In genomic region chr13:44470623-44471562, GRCh38 we compare ENCODE assay signal across 8 cellular contexts.
A peak's percentile ranks its signal among the peaks of the same experiment; 100 is the strongest.
DNase-seq lines count a peak whose midpoint lies in the region; ATAC-seq, FAIRE-seq and TF ChIP-seq lines count a peak whose summit lies in the region.

No MANE protein-coding gene starts in this region.

- no peak overlapping the region for H3K4ac ChIP-seq in H9 (ENCODE audit: low read depth, low read length)

- H3K9ac ChIP-seq in H9 (ENCODE audit: extremely low read depth, insufficient read length, low read length), result no peak overlapping the region

- no peaks in the 10 kb centered on the region for H3K27me3 ChIP-seq in H9 (ENCODE audit: insufficient read depth, low read length)
- no peaks in the 10 kb centered on the region for H3K27me3 ChIP-seq in upper lobe of left lung

- H3K23ac ChIP-seq in H9 (ENCODE audit: insufficient read length, low read depth, low read length), result no peak overlapping the region

- peaks cover 2 to 5% (median 5%) of the 10 kb centered on the region in 3 experiments; a peak in 4 of 7 replicates for H3K36me3 Mint-ChIP-seq in H9 (ENCODE audit: insufficient read depth in 1 of 3, low read depth in 3 of 3)

- DNase-seq in A549 (ENCODE audit: low read depth in 1 of 2, low spot score in 1 of 2), result peak in 1 of 2 experiments; percentile 36
- no peak for DNase-seq in H9
- peak; percentile 59 for DNase-seq in SK-MEL-5 (ENCODE audit: low read depth, low spot score)
- DNase-seq in frontal cortex (ENCODE audit: low spot score in 2 of 2), result no peak
- no peak for DNase-seq in upper lobe of left lung
- DNase-seq in caudate nucleus (lab: John Stamatoyannopoulos, UW), result no peak
- DNase-seq in effector CD8-positive, alpha-beta T cell (lab: John Stamatoyannopoulos, UW), result no peak

- H4K5ac ChIP-seq in H9 (ENCODE audit: insufficient read length, low read depth, low read length), result no peak overlapping the region

- no peak overlapping the region for H2AK5ac ChIP-seq in H9 (ENCODE audit: insufficient read length, low read length)

- TF ChIP-seq RAD21 in A549 (conservative IDR thresholded peaks at IDR 0.05 in 1 of 2, IDR thresholded peaks at IDR 0.05 in 1 of 2), result peak; percentile 61 to 69

- peak overlapping the region; percentile 46 for H3K4me2 ChIP-seq in A549
- H3K4me2 ChIP-seq in H9 (ENCODE audit: insufficient read depth, insufficient read length, low read length), result no peak overlapping the region

- no peak overlapping the region for H2BK12ac ChIP-seq in H9 (ENCODE audit: insufficient read length, low read depth, low read length)

- no peak overlapping the region for H3T11ph ChIP-seq in H9 (ENCODE audit: low read length)

- H3K9me3 ChIP-seq in A549 (no peaks in the 10 kb centered on the region), H9 (ENCODE audit: control insufficient read depth, low read depth, low read length) (no peaks in the 10 kb centered on the region), upper lobe of left lung (no peaks in the 10 kb centered on the region)

- no peak overlapping the region for H3K4me3 Mint-ChIP-seq in H9

- H4K8ac ChIP-seq in H9 (replicated peaks; ENCODE audit: insufficient read length, low read depth, low read length), result no peak overlapping the region

- no peak overlapping the region for H2BK5ac ChIP-seq in H9 (ENCODE audit: insufficient read length, low read length)

- no peaks in the 10 kb centered on the region for H3K79me1 ChIP-seq in H9 (ENCODE audit: insufficient read depth, low read depth, low read length, poor library complexity, severe bottlenecking)

- POLR2A ChIA-PET in A549 (lab: Yijun Ruan, JAX), result no interaction called here

- H3K36me3 ChIP-seq in upper lobe of left lung, result no peaks in the 10 kb centered on the region

- in situ Hi-C loops in SK-MEL-5 (cut with HindIII; ENCODE audit: low pct_unique_long_range_greater_than_20kb, low sequenced_read_pairs), result loop anchor here (25.0 kb wide), 1 partner anchor 559 kb away; no protein-coding TSS in a partner anchor

- no peak overlapping the region for H2AFZ ChIP-seq in H9 (ENCODE audit: low read length)

- peaks cover 40% of the 10 kb centered on the region for H3K4me1 ChIP-seq in A549
- H3K4me1 ChIP-seq in H9 (ENCODE audit: insufficient read depth, low read length), result no peaks in the 10 kb centered on the region
- H3K4me1 ChIP-seq in upper lobe of left lung, result peaks cover 0 to 10% (median 6%) of the 10 kb centered on the region in 4 donors

- H3K4me3 ChIP-seq in A549 (no peak overlapping the region), upper lobe of left lung (no peak overlapping the region)

- no peaks in the 10 kb centered on the region for H3K9me3 Mint-ChIP-seq in H9

- H2BK120ac ChIP-seq in H9 (ENCODE audit: low read depth, low read length, poor library complexity, severe bottlenecking), result no peak overlapping the region

- H2BK20ac ChIP-seq in H9 (ENCODE audit: low read depth, low read length, poor library complexity, severe bottlenecking), result no peak overlapping the region

- no peak overlapping the region for H4K91ac ChIP-seq in H9 (ENCODE audit: insufficient read length, low read depth, low read length)

- H3K14ac ChIP-seq in H9 (ENCODE audit: insufficient read depth, low read length), result no peak overlapping the region

- H3K23me2 ChIP-seq in H9 (ENCODE audit: insufficient read length, low read depth, low read length, poor library complexity, severe bottlenecking), result no peaks in the 10 kb centered on the region

- H3K79me2 ChIP-seq in H9 (ENCODE audit: insufficient read depth, low read length), result 0 out of 2 replicates have a peak, but pooled peaks cover 2% of the 10 kb centered on the region

- H2BK15ac ChIP-seq in H9 (ENCODE audit: low read depth, low read length), result no peak overlapping the region

- ATAC-seq in A549 (no peak), upper lobe of left lung (ENCODE audit: low FRiP score in 2 of 2) (no peak), GM19035 (IDR thresholded peaks at IDR 0.05; ENCODE audit: unreplicated experiment) (no peak)

- FAIRE-seq in A549 (lab: Jason Lieb, UNC) (no peak), frontal cortex (lab: Jason Lieb, UNC) (peak; percentile 98)

- CTCF ChIA-PET in A549 (lab: Yijun Ruan, JAX), result interaction anchor here (0.6 to 3.7 kb wide), 14 partner anchors 8 to 567 kb away, joined by 3 to 22 read pairs (median 3); no protein-coding TSS in a partner anchor

- H3K18ac ChIP-seq in H9 (ENCODE audit: insufficient read length, low read depth, low read length), result no peak overlapping the region

- H4K20me1 ChIP-seq in H9 (ENCODE audit: control insufficient read depth, insufficient read depth, insufficient read length), result no peaks in the 10 kb centered on the region

- H3K27ac ChIP-seq in A549 (peak overlapping the region in 1 of 2 experiments; percentile 52; a peak in 2 of 6 replicates), H9 (ENCODE audit: insufficient read length, low read depth, low read length) (no peak overlapping the region), upper lobe of left lung (no peak overlapping the region), caudate nucleus (ENCODE audit: low read depth, low read length) (no peak overlapping the region)

- H3K27ac Mint-ChIP-seq in H9, result no peak overlapping the region

- peak; percentile 55 for TF ChIP-seq CTCF in A549 (IDR thresholded peaks at IDR 0.05)
- TF ChIP-seq CTCF in H9 (conservative IDR thresholded peaks at IDR 0.05), result peak; percentile 74
- TF ChIP-seq CTCF in upper lobe of left lung (IDR thresholded peaks at IDR 0.05), result peak in 4 of 6 experiments; percentile 20 to 51 (median 38)

- no peak for TF ChIP-seq EP300 in A549 (IDR thresholded peaks at IDR 0.05)
- TF ChIP-seq EP300 in upper lobe of left lung (IDR thresholded peaks at IDR 0.05), result no peak

- 12% methylated on average over 4 of the region's 4 CpGs for WGBS in A549 (ENCODE audit: missing lambda C conversion rate)
- WGBS in H9 (ENCODE audit: extremely low coverage, insufficient read length, low lambda C conversion rate), result no CpG with 5 or more reads among the region's 4 CpGs
- WGBS in upper lobe of left lung, 2 donors, result 49 to 56% methylated on average over 4 of the region's 4 CpGs

- H3K4me1 Mint-ChIP-seq in H9, result peaks cover 28 to 32% of the 10 kb centered on the region in 2 experiments

- no peaks in the 10 kb centered on the region for H3K27me3 Mint-ChIP-seq in H9 (ENCODE audit: low read depth)

- TF ChIP-seq POLR2A in A549 (IDR thresholded peaks at IDR 0.05; ENCODE audit: low read length), result no peak
- no peak for TF ChIP-seq POLR2A in upper lobe of left lung (IDR thresholded peaks at IDR 0.05)

- no peak overlapping the region for H3K56ac ChIP-seq in H9 (ENCODE audit: insufficient read length, low read depth, low read length)

TF ChIP-seq in A549, 52 proteins besides CTCF, POLR2A, EP300 and RAD21:
- no peak for TF ChIP-seq PBX3 (IDR thresholded peaks at IDR 0.05)
- no peak for TF ChIP-seq EHF (CRISPR knock-in tag; IDR thresholded peaks at IDR 0.05)
- no peak for TF ChIP-seq ATOH8 (CRISPR knock-in tag; IDR thresholded peaks at IDR 0.05; ENCODE audit: low read depth)
- no peak for TF ChIP-seq ELK1 (IDR thresholded peaks at IDR 0.05; ENCODE audit: low read depth, low read length)
- no peak for TF ChIP-seq POLR2AphosphoS2 (conservative IDR thresholded peaks at IDR 0.05; ENCODE audit: low read length)
- TF ChIP-seq NFE2L2 (conservative IDR thresholded peaks at IDR 0.05; ENCODE audit: low read length), result no peak
- TF ChIP-seq SMC3 (IDR thresholded peaks at IDR 0.05), result peak; percentile 59
- no peak for TF ChIP-seq PHF8 (IDR thresholded peaks at IDR 0.05; ENCODE audit: borderline replicate concordance, low read depth)
- no peak for TF ChIP-seq EHMT2 (IDR thresholded peaks at IDR 0.05; ENCODE audit: low read depth)
- no peak for TF ChIP-seq HOXB13 (CRISPR knock-in tag; IDR thresholded peaks at IDR 0.05; ENCODE audit: low read depth)
- no peak for TF ChIP-seq BCL3 (IDR thresholded peaks at IDR 0.05)
- TF ChIP-seq HDAC2 (IDR thresholded peaks at IDR 0.05), result no peak
- no peak for TF ChIP-seq HOXB5 (CRISPR knock-in tag; IDR thresholded peaks at IDR 0.05)
- TF ChIP-seq RFX5 (IDR thresholded peaks at IDR 0.05), result no peak
- TF ChIP-seq MAFK (IDR thresholded peaks at IDR 0.05; ENCODE audit: partially characterized antibody), result peak; percentile 76
- TF ChIP-seq HOXA7 (CRISPR knock-in tag; IDR thresholded peaks at IDR 0.05), result no peak
- TF ChIP-seq NPAS2 (CRISPR knock-in tag; IDR thresholded peaks at IDR 0.05; ENCODE audit: borderline replicate concordance), result no peak
